Comparison of ENCODE assay signal across 26 cellular contexts in the genomic region with DNA sequence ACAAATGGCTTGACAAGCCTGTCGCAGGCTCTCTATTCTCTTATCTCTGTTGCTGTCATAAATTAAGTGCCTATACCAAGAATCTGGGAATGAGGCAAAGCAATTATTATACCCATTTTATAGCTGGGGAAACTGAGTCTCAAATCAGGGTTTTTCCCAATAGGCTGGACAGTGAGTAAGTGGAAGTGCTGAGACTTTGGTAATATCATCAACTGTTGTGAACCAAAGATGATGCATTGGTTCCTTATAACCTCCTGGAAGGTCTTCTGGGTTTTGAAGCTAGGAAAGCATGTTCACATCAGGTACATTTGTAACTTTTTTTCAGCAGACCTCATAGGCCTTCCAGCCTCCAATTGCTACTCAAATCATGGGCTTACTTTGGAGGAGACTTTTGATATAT.
"Had no signal": no experiment of that assay in that cellular context is flagged by ENCODE, and none has a peak within 500 bp of the region (broad histone marks: within the 10 kb centered on the region; RNA-seq: fewer than 3 reads in every experiment).

No MANE protein-coding gene starts in this region.

- H3K4me1 ChIP-seq: colonic mucosa, esophagus muscularis mucosa, esophagus squamous epithelium, foreskin keratinocyte, gastrocnemius medialis, gastroesophageal sphincter, heart left ventricle, heart right ventricle had no signal

- H3K4me3 ChIP-seq: colonic mucosa, coronary artery, dorsolateral prefrontal cortex, esophagus muscularis mucosa, esophagus squamous epithelium, gastrocnemius medialis, gastroesophageal sphincter, heart left ventricle, heart right ventricle had no signal

- H3K9me3 ChIP-seq: colonic mucosa, esophagus muscularis mucosa, esophagus squamous epithelium, gastrocnemius medialis, gastroesophageal sphincter, heart left ventricle, heart right ventricle had no signal

- H3K36me3 ChIP-seq: colonic mucosa, esophagus muscularis mucosa, esophagus squamous epithelium, gastrocnemius medialis, gastroesophageal sphincter had no signal

- H3K27me3 ChIP-seq: colonic mucosa, dorsolateral prefrontal cortex, esophagus muscularis mucosa, esophagus squamous epithelium, foreskin keratinocyte, gastrocnemius medialis, gastroesophageal sphincter, heart left ventricle, heart right ventricle had no signal

- H3K27ac ChIP-seq: colonic mucosa, coronary artery, dorsolateral prefrontal cortex, epithelial cell of prostate, esophagus muscularis mucosa, esophagus squamous epithelium, foreskin keratinocyte, gastrocnemius medialis, gastroesophageal sphincter, heart left ventricle, heart right ventricle had no signal

- ATAC-seq: effector memory CD8-positive, alpha-beta T cell; foreskin keratinocyte; gastrocnemius medialis; gastroesophageal sphincter; heart left ventricle; heart right ventricle had no signal

- FAIRE-seq: colon, endometrium, frontal cortex had no signal

- DNase-seq: colonic mucosa; cortex of kidney; dermis blood vessel endothelial cell; dorsolateral prefrontal cortex; effector CD4-positive, alpha-beta T cell; effector CD8-positive, alpha-beta T cell; effector memory CD4-positive, alpha-beta T cell; effector memory CD8-positive, alpha-beta T cell; endodermal cell; erythroblast; esophagus squamous epithelium; foreskin fibroblast; foreskin melanocyte; gastrocnemius medialis; glutamatergic neuron; head of caudate nucleus; heart left ventricle; heart right ventricle had no signal
